ENCODE assay signal across 8 cellular contexts in the genomic region with DNA sequence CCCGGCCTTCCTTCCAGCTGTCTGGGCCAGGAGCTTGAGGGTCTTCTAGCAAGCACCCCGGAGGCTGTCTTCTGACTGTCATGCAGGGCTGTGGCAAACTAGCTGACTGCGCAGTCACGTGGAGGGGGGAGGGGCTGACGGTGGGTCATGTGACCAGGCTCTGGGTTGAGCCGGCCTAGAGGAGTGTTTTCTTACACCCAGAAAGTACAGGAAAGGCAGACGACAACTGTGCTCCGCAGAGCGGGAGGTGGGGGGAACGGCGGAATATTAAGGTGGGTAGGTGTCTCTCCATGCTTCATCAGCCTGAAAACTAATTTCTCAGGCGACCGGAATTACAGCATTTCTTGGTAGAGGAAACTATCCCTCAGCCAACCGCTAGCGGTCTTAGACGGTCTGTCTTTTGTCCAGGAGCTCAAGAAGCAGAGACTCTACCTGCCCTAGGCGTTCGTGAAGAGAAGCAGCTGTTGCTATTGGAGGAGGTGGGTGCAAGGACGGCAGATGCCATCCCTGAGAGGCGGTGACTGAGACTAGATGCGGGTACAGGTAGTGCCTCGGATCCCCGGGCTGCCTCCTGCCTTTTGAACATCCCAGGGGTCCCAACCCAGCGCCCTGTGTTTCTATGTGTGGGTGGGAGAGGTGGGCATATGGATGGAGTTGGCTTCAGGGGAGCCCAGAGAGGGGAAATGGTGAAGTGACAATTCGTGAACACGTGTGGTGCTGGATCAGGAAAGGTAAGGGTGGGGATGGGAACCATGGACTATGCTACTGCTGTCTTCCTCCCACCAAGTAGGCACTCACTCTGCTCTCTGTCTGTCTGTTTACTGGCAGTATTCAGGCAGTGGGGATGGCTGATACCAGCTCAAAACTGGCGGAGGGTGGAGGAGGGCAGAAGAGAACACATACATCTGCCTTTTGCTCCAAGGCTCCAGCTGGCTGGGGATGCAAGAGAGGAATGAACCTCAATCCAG. TPM values are rescaled to one million over a fixed set of nuclear protein-coding genes. Genes with fewer than 3 reads are reported as not detected.
DNase-seq lines count a peak whose midpoint lies in the region; ATAC-seq and TF ChIP-seq lines count a peak whose summit lies in the region.

No MANE protein-coding gene starts in this region.

- peak overlapping the region in 1 of 2 donors; percentile 24 for H3K27ac ChIP-seq in testis

- H3K27me3 ChIP-seq in BE2C, result no peaks in the 10 kb centered on the region
- H3K27me3 ChIP-seq in testis, result no peaks in the 10 kb centered on the region

- peaks cover 1% of the 10 kb centered on the region for H3K36me3 Mint-ChIP-seq in activated naive CD4-positive, alpha-beta T cell treated with anti-CD3 and anti-CD28 coated beads, Interleukin-2, amount 10 ng/mL, durations not matched to agents 7 days and 5 days
- H3K36me3 Mint-ChIP-seq in osteocyte (ENCODE audit: unreplicated experiment), result no peaks in the 10 kb centered on the region

- peaks cover 17% of the 10 kb centered on the region for H3K4me1 Mint-ChIP-seq in activated naive CD4-positive, alpha-beta T cell treated with anti-CD3 and anti-CD28 coated beads, Interleukin-2, amount 10 ng/mL, durations not matched to agents 7 days and 5 days
- H3K4me1 Mint-ChIP-seq in osteocyte (ENCODE audit: unreplicated experiment), result peaks cover 6% of the 10 kb centered on the region

- H3K27me3 Mint-ChIP-seq in activated naive CD4-positive, alpha-beta T cell treated with anti-CD3 and anti-CD28 coated beads, Interleukin-2, amount 10 ng/mL, durations not matched to agents 7 days and 5 days, result peaks cover 5% of the 10 kb centered on the region
- no peaks in the 10 kb centered on the region for H3K27me3 Mint-ChIP-seq in osteocyte (ENCODE audit: unreplicated experiment)

- H3K36me3 ChIP-seq in BE2C (no peaks in the 10 kb centered on the region), testis (ENCODE audit: low read depth, missing control alignments) (no peaks in the 10 kb centered on the region)

- peak overlapping the region; percentile 81 for H3K4me3 Mint-ChIP-seq in activated naive CD4-positive, alpha-beta T cell treated with anti-CD3 and anti-CD28 coated beads, Interleukin-2, amount 10 ng/mL, durations not matched to agents 7 days and 5 days
- peak overlapping the region; percentile 78 for H3K4me3 Mint-ChIP-seq in osteocyte (ENCODE audit: unreplicated experiment)

- H3K27ac Mint-ChIP-seq in activated naive CD4-positive, alpha-beta T cell treated with anti-CD3 and anti-CD28 coated beads, Interleukin-2, amount 10 ng/mL, durations not matched to agents 7 days and 5 days, result peak overlapping the region; percentile 82
- H3K27ac Mint-ChIP-seq in osteocyte (ENCODE audit: unreplicated experiment), result peak overlapping the region; percentile 65

- TF ChIP-seq CTCF in BE2C (IDR thresholded peaks at IDR 0.05; ENCODE audit: low read depth, low read length) (no peak), osteocyte (IDR thresholded peaks at IDR 0.05) (peak; percentile 8), testis (IDR thresholded peaks at IDR 0.05) (peak in 1 of 3 experiments; percentile 32)

- DNase-seq in BE2C (peak; percentile 85), HK-2 (ENCODE audit: unreplicated experiment) (peak; percentile 75), RPMI7951 (ENCODE audit: low read depth) (peak; percentile 63), Right ventricle myocardium inferior (ENCODE audit: missing footprints) (peak; percentile 91), osteocyte (ENCODE audit: extremely low spot score, unreplicated experiment) (peak; percentile 84), testis (peak; percentile 92)
- peak; percentile 91 for DNase-seq in activated naive CD4-positive, alpha-beta T cell treated with anti-CD3 and anti-CD28 coated beads, Interleukin-2, amount 10 ng/mL, durations not matched to agents 7 days and 5 days

- H3K4me3 ChIP-seq in BE2C (ENCODE audit: low read depth, low read length) (peak overlapping the region; percentile 66), testis (peak overlapping the region; percentile 22 to 51)

- ATAC-seq in GM19452 (IDR thresholded peaks at IDR 0.05; ENCODE audit: unreplicated experiment) (peak; percentile 99), Right ventricle myocardium inferior (peak; percentile 98)

- CTCF ChIA-PET in activated naive CD4-positive, alpha-beta T cell treated with anti-CD3 and anti-CD28 coated beads, Interleukin-2, amount 10 ng/mL, durations not matched to agents 7 days and 5 days (lab: Charles Lee), result no interaction called here

- H3K9me3 Mint-ChIP-seq in activated naive CD4-positive, alpha-beta T cell treated with anti-CD3 and anti-CD28 coated beads, Interleukin-2, amount 10 ng/mL, durations not matched to agents 7 days and 5 days, result peaks cover 1% of the 10 kb centered on the region
- H3K9me3 Mint-ChIP-seq in osteocyte (ENCODE audit: unreplicated experiment), result peaks cover 33% of the 10 kb centered on the region

- intact Hi-C loops in Right ventricle myocardium inferior (cut with DNase I) (loop anchor here (10.0 kb wide), 1 partner anchor 55 kb away; a partner anchor contains a TSS), testis (cut with DNase I; ENCODE audit: low total_unique reads) (no loop called here)

- H3K9me3 ChIP-seq in BE2C (no peaks in the 10 kb centered on the region), testis (no peaks in the 10 kb centered on the region)

- no peaks in the 10 kb centered on the region for H3K4me1 ChIP-seq in BE2C
- H3K4me1 ChIP-seq in testis, result no peaks in the 10 kb centered on the region

- TF ChIP-seq POLR2A in testis (IDR thresholded peaks at IDR 0.05), result no peak

- WGBS in testis, 2 donors, result 8 to 63% methylated on average over 1 to 25 of the region's 27 CpGs

RNA-seq across cellular contexts. Expression of a gene that starts 8.8 kb away (rescaled TPM):
- 0.54 TPM for polyA plus RNA-seq in BE2C (2012; ENCODE audit: insufficient read depth, insufficient read length, low read depth)
- 0.20 and 0.36 TPM in 2 replicates for total RNA-seq in RPMI7951 (2014; rRNA removed; shearing (Covaris generic))
- 4.1 TPM for total RNA-seq in Right ventricle myocardium inferior
- 3.3 and 3.5 TPM in 2 replicates for total RNA-seq in osteocyte
- 10 to 100 TPM in 1 of 2 donors, 1 to 10 TPM in 1; 7.5 to 16.1 TPM for total RNA-seq in testis
- 9.7 TPM for polyA plus RNA-seq in testis (ENCODE audit: insufficient read depth, low read depth, low replicate concordance)

RNA-seq across cellular contexts. Expression of a gene that starts 52.2 kb away (rescaled TPM):
- polyA plus RNA-seq in BE2C (2012; ENCODE audit: insufficient read depth, insufficient read length, low read depth), result 3.1 TPM
- total RNA-seq in RPMI7951 (2014; rRNA removed; shearing (Covaris generic)), result 6.2 and 6.6 TPM in 2 replicates
- 10.3 TPM for total RNA-seq in Right ventricle myocardium inferior
- total RNA-seq in osteocyte, result 10.6 and 11.0 TPM in 2 replicates
- 10 to 100 TPM in 1 of 2 donors, 1 to 10 TPM in 1; 8.4 to 12.8 TPM for total RNA-seq in testis
- 11.9 TPM for polyA plus RNA-seq in testis (ENCODE audit: insufficient read depth, low read depth, low replicate concordance)
